Comparison of ENCODE assay signal across 8 cellular contexts in the genomic region with DNA sequence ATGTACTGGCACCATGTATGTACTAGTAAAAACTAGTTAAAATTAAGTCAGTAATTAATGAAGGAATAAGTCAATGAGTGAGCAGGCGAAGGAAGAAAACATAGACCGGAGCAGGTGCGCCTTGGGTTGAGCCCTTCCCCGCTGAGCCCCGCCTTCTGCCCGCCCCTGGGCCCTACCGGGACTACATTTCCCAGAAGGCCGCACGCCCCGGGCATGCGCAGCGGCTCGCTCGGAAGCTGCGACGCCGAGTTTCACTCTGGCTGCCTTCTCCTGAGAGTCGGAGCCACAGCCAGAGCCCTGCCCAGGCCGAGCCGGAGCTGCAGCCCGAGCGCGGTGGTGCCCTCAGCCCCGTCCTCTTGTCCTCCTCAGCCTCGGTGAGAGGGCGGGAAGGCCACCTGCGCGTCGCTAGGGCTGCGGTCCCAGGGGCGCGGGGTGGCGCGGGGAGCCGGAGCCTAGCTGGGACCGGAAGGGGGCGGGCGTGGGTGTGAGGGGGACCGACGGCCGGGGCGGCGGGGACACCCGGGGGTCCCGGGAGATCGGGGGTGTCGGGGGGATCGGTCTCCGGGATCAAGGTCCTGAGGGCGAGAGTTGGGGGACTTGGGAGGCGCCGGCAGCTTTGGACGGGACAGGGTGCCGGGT. TPM values are rescaled to one million over a fixed set of nuclear protein-coding genes. Genes with fewer than 3 reads are reported as not detected.
A peak's percentile ranks its signal among the peaks of the same experiment; 100 is the strongest.
DNase-seq lines count a peak whose midpoint lies in the region; ATAC-seq and TF ChIP-seq lines count a peak whose summit lies in the region.
"Not testable (repeated sequence)": the region's sequence is repeated elsewhere in the genome, so short reads cannot be mapped to it uniquely, and the experiment has no call there.

TSS of gene DTX2 (plus strand) at position 247 of the 639 bp plus-strand sequence. CDS start 18,801 bp downstream, outside the sequence.

- not testable (repeated sequence) for H3K9ac ChIP-seq in BLaER1

- H3K36me3 Mint-ChIP-seq in endothelial cell (ENCODE audit: low read depth, unreplicated experiment); memory B cell: not testable (repeated sequence)

- H3K9me3 Mint-ChIP-seq in endothelial cell (ENCODE audit: unreplicated experiment); memory B cell: not testable (repeated sequence)

- not testable (repeated sequence) for H3K36me3 ChIP-seq in BLaER1; Panc1 (ENCODE audit: control insufficient read depth, insufficient read depth, low read length)

- not testable (repeated sequence) for H3K4me2 ChIP-seq in BLaER1

- H3K4me1 Mint-ChIP-seq in endothelial cell (ENCODE audit: unreplicated experiment); memory B cell: not testable (repeated sequence)

- not testable (repeated sequence) for H3K4me1 ChIP-seq in BLaER1; Panc1 (ENCODE audit: control insufficient read depth, insufficient read depth, low read length)

- TF ChIP-seq CTCF in Panc1 (IDR thresholded peaks at IDR 0.05); endothelial cell (IDR thresholded peaks at IDR 0.05; ENCODE audit: unreplicated experiment): not testable (repeated sequence)

- not testable (repeated sequence) for BruUV-seq in Panc1 (replicated peaks; lab: Mats Ljungman, UMichigan)

- not testable (repeated sequence) for H3K27ac ChIP-seq in BLaER1; Panc1 (ENCODE audit: low read length)

- H4K20me1 ChIP-seq in BLaER1 = not testable (repeated sequence)

- H3K4me3 Mint-ChIP-seq in endothelial cell (ENCODE audit: unreplicated experiment) = not testable (repeated sequence)
- peak within 1 kb of the TSS; percentile 82 for H3K4me3 Mint-ChIP-seq in memory B cell

- ATAC-seq in GM19452 (IDR thresholded peaks at IDR 0.05; ENCODE audit: unreplicated experiment) (peak; percentile 99), HG03060 (IDR thresholded peaks at IDR 0.05; ENCODE audit: low read depth, unreplicated experiment) (peak; percentile 82), Panc1 (peak; percentile 99), memory B cell (ENCODE audit: low read depth) (peak; percentile 94)

- in situ Hi-C loops in Panc1 (cut with HindIII; ENCODE audit: low pct_unique_long_range_greater_than_20kb, low sequenced_read_pairs) = not testable (repeated sequence)

- not testable (repeated sequence) for H3K27me3 ChIP-seq in BLaER1; Panc1 (ENCODE audit: control insufficient read depth, insufficient read depth, low read length)

- DNase-seq in Panc1 (ENCODE audit: low read depth, low spot score) = not testable (repeated sequence)
- peak; percentile 75 to 78 for DNase-seq in activated T-cell treated with anti-CD3 and anti-CD28 coated beads, Interleukin-2, amount 50 U/mL, for 48 hours
- DNase-seq in endothelial cell (ENCODE audit: low spot score) (peak; percentile 25), memory B cell (ENCODE audit: low spot score in 2 of 2) (peak; percentile 35 to 70)
- DNase-seq in stimulated activated CD4-positive, alpha-beta T cell treated with anti-CD3 and anti-CD28 coated beads, Interleukin-2, amount 100 ng/mL, for 48 hours = peak; percentile 30 to 33

- H3K9me3 ChIP-seq in BLaER1; Panc1 (ENCODE audit: control insufficient read depth, insufficient read depth, low read depth, low read length): not testable (repeated sequence)

- H3K4me3 ChIP-seq in BLaER1 (peak within 1 kb of the TSS; percentile 62), Panc1 (ENCODE audit: low read depth in 2 of 2, low read length in 2 of 2) (peak within 1 kb of the TSS; percentile 36 to 42)

- POLR2A ChIA-PET in Panc1 (lab: Charles Lee) = not testable (repeated sequence)

- H3K27me3 Mint-ChIP-seq in endothelial cell (ENCODE audit: unreplicated experiment); memory B cell: not testable (repeated sequence)

- H3K27ac Mint-ChIP-seq in endothelial cell (ENCODE audit: unreplicated experiment); memory B cell: not testable (repeated sequence)

- intact Hi-C loops in Panc1 (cut with micrococcal nuclease; ENCODE audit: unreplicated experiment) = not testable (repeated sequence)

- CTCF ChIA-PET in Panc1 (lab: Charles Lee) = not testable (repeated sequence)

RNA-seq across cellular contexts. Expression of gene DTX2, which starts in this region (rescaled TPM):
- total RNA-seq in Panc1 (2021; ENCODE audit: unreplicated experiment) = 27.4 TPM
- 17.9 TPM for polyA plus RNA-seq in Panc1 (2012; ENCODE audit: insufficient read length)
- total RNA-seq in endothelial cell (ENCODE audit: unreplicated experiment) = 35.4 TPM
